11 cellular contexts compared by ENCODE assay signal in the genomic region with DNA sequence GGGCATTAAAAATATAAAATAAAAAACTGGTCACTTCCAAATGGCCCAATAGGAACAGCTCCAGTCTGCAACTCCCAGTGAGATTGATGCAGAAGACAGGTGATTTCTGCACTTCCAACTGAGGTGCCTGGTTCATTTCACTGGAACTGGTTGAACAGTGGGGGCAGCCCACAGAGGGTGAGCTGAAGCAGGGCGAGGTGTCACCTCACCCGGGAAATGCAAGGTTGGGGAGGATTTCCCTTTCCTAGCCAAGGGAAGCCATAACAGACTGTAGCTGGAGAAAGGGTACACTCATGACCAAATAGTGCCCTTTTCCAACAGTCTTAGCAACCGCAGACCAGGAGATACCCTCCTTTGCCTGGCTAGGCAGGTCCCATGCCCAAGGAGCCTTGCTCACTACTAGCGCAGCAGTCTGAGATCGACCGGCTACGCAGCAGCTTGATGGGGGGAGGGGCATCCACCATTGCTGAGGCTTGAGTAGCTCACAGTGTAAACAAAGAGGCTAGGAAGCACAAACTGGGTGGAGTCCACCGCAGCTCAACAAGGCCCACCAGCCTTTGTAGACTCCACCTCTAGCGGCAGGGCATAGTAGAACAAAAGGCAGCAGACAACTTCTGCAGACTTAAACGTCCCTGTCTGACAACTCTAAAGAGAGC. TPM values are rescaled to one million over a fixed set of nuclear protein-coding genes. Genes with fewer than 3 reads are reported as not detected.
DNase-seq lines count a peak whose midpoint lies in the region; ATAC-seq and TF ChIP-seq lines count a peak whose summit lies in the region.
"Had no signal": no experiment of that assay in that cellular context is flagged by ENCODE, and none has a peak within 500 bp of the region (broad histone marks: within the 10 kb centered on the region; RNA-seq: fewer than 3 reads in every experiment).

No MANE protein-coding gene starts in this region.

- peaks cover 49% of the 10 kb centered on the region for H3K4me1 Mint-ChIP-seq in CD8-positive, alpha-beta T cell (ENCODE audit: low read depth)
- peaks cover 5% of the 10 kb centered on the region for H3K4me1 Mint-ChIP-seq in activated T-helper 1 cell treated with anti-CD3 and anti-CD28 coated beads, Interleukin-12 subunit alpha, Interleukin-12 subunit beta, Interleukin-2, Interleukin-4 antibody, amounts not matched to agents 30 ng/mL and 10 ng/mL and 1 ng/mL, durations not matched to agents 14 hours and 24 hours and 36 hours (ENCODE audit: low read depth)
- H3K4me1 Mint-ChIP-seq: IgD-negative memory B cell had no signal

- H3K9ac ChIP-seq in iPS-18a (ENCODE audit: low read length) = no peak overlapping the region

- DNase-seq in CD8-positive, alpha-beta T cell = peak in 6 of 7 experiments; percentile 26 to 85 (median 48)
- DNase-seq in NCI-H1105 treated with DMSO at 0.1 percent for 48 hours (lab: John Stamatoyannopoulos, UW) = peak; percentile 18
- peak; percentile 15 for DNase-seq in activated T-helper 1 cell treated with anti-CD3 and anti-CD28 coated beads, Interleukin-12 subunit alpha, Interleukin-12 subunit beta, Interleukin-2, Interleukin-4 antibody, amounts not matched to agents 30 ng/mL and 10 ng/mL and 1 ng/mL, durations not matched to agents 14 hours and 24 hours and 36 hours (ENCODE audit: low spot score)
- DNase-seq: dorsolateral prefrontal cortex had no signal

- no peak overlapping the region for H3K27ac ChIP-seq in CD8-positive, alpha-beta T cell (ENCODE audit: low read depth, low read length)
- no peak overlapping the region for H3K27ac ChIP-seq in iPS-18a (ENCODE audit: low read length)
- H3K27ac ChIP-seq: dorsolateral prefrontal cortex had no signal

- POLR2A ChIA-PET in CD8-positive, alpha-beta T cell (lab: Charles Lee) = interaction anchor here (0.6 to 1.7 kb wide), 4 partner anchors 9 to 300 kb away, joined by 3 to 6 read pairs (median 4); no protein-coding TSS in a partner anchor

- peak overlapping the region; percentile 89 for H3K27ac Mint-ChIP-seq in CD8-positive, alpha-beta T cell
- H3K27ac Mint-ChIP-seq in activated T-helper 1 cell treated with anti-CD3 and anti-CD28 coated beads, Interleukin-12 subunit alpha, Interleukin-12 subunit beta, Interleukin-2, Interleukin-4 antibody, amounts not matched to agents 30 ng/mL and 10 ng/mL and 1 ng/mL, durations not matched to agents 14 hours and 24 hours and 36 hours = no peak overlapping the region
- H3K27ac Mint-ChIP-seq: IgD-negative memory B cell had no signal

- no peak overlapping the region for H3K4me3 ChIP-seq in CD8-positive, alpha-beta T cell (ENCODE audit: low read depth, low read length)
- H3K4me3 ChIP-seq in iPS-18a (ENCODE audit: low read length) = peak overlapping the region; percentile 39
- H3K4me3 ChIP-seq: dorsolateral prefrontal cortex had no signal

- no peaks in the 10 kb centered on the region for H3K36me3 ChIP-seq in CD8-positive, alpha-beta T cell (ENCODE audit: insufficient read depth, low read length)
- no peaks in the 10 kb centered on the region for H3K36me3 ChIP-seq in iPS-18a (ENCODE audit: control insufficient read depth, low read depth, low read length)

- no peaks in the 10 kb centered on the region for H3K9me3 Mint-ChIP-seq in CD8-positive, alpha-beta T cell
- no peaks in the 10 kb centered on the region for H3K9me3 Mint-ChIP-seq in activated T-helper 1 cell treated with anti-CD3 and anti-CD28 coated beads, Interleukin-12 subunit alpha, Interleukin-12 subunit beta, Interleukin-2, Interleukin-4 antibody, amounts not matched to agents 30 ng/mL and 10 ng/mL and 1 ng/mL, durations not matched to agents 14 hours and 24 hours and 36 hours

- H3K36me3 Mint-ChIP-seq in CD8-positive, alpha-beta T cell = peaks cover 50% of the 10 kb centered on the region
- H3K36me3 Mint-ChIP-seq in activated T-helper 1 cell treated with anti-CD3 and anti-CD28 coated beads, Interleukin-12 subunit alpha, Interleukin-12 subunit beta, Interleukin-2, Interleukin-4 antibody, amounts not matched to agents 30 ng/mL and 10 ng/mL and 1 ng/mL, durations not matched to agents 14 hours and 24 hours and 36 hours (ENCODE audit: low read depth) = peaks cover 15% of the 10 kb centered on the region

- no peaks in the 10 kb centered on the region for H3K27me3 ChIP-seq in CD8-positive, alpha-beta T cell (ENCODE audit: insufficient read depth, low read length)
- H3K27me3 ChIP-seq in iPS-18a (ENCODE audit: control insufficient read depth, insufficient read depth, low read length) = no peaks in the 10 kb centered on the region
- H3K27me3 ChIP-seq: dorsolateral prefrontal cortex had no signal

- H3K4me1 ChIP-seq in CD8-positive, alpha-beta T cell (ENCODE audit: insufficient read depth, low read length) = peaks cover 10% of the 10 kb centered on the region
- peaks cover 8% of the 10 kb centered on the region for H3K4me1 ChIP-seq in iPS-18a (ENCODE audit: control insufficient read depth, low read depth, low read length)

- no peaks in the 10 kb centered on the region for H3K9me3 ChIP-seq in CD8-positive, alpha-beta T cell (ENCODE audit: low read length)
- no peaks in the 10 kb centered on the region for H3K9me3 ChIP-seq in iPS-18a (ENCODE audit: control insufficient read depth, low read depth, low read length)

- TF ChIP-seq CTCF in CD8-positive, alpha-beta T cell (IDR thresholded peaks at IDR 0.05) = no peak

- ATAC-seq in CD8-positive, alpha-beta T cell = peak; percentile 96
- no peak for ATAC-seq in GM18505 (IDR thresholded peaks at IDR 0.05; ENCODE audit: unreplicated experiment)
- ATAC-seq in HG03196 (IDR thresholded peaks at IDR 0.05; ENCODE audit: unreplicated experiment) = no peak
- no peak for ATAC-seq in HG03378 (IDR thresholded peaks at IDR 0.05; ENCODE audit: unreplicated experiment)
- ATAC-seq in HG03469 (IDR thresholded peaks at IDR 0.05; ENCODE audit: unreplicated experiment) = no peak
- ATAC-seq: right cardiac atrium had no signal

- peak overlapping the region; percentile 61 for H3K4me3 Mint-ChIP-seq in CD8-positive, alpha-beta T cell
- no peak overlapping the region for H3K4me3 Mint-ChIP-seq in activated T-helper 1 cell treated with anti-CD3 and anti-CD28 coated beads, Interleukin-12 subunit alpha, Interleukin-12 subunit beta, Interleukin-2, Interleukin-4 antibody, amounts not matched to agents 30 ng/mL and 10 ng/mL and 1 ng/mL, durations not matched to agents 14 hours and 24 hours and 36 hours
- H3K4me3 Mint-ChIP-seq: IgD-negative memory B cell had no signal

- no peak for TF ChIP-seq POLR2A in GM18505 (IDR thresholded peaks at IDR 0.05; ENCODE audit: borderline replicate concordance, extremely low read depth, insufficient read depth, insufficient read length)

- CTCF ChIA-PET in CD8-positive, alpha-beta T cell (lab: Charles Lee) = interaction anchor here (1.0 to 2.0 kb wide), 5 partner anchors 19 to 263 kb away, joined by 3 to 12 read pairs (median 3); partner anchors contain the start of gene INSL6

- intact Hi-C loops in CD8-positive, alpha-beta T cell (cut with DNase I, micrococcal nuclease) = no loop called here
- intact Hi-C loops in activated T-helper 1 cell treated with anti-CD3 and anti-CD28 coated beads, Interleukin-12 subunit alpha, Interleukin-12 subunit beta, Interleukin-2, Interleukin-4 antibody, amounts not matched to agents 30 ng/mL and 10 ng/mL and 1 ng/mL, durations not matched to agents 14 hours and 24 hours and 36 hours (cut with micrococcal nuclease) = no loop called here

- H3K27me3 Mint-ChIP-seq in CD8-positive, alpha-beta T cell (ENCODE audit: low read depth) = no peaks in the 10 kb centered on the region
- no peaks in the 10 kb centered on the region for H3K27me3 Mint-ChIP-seq in activated T-helper 1 cell treated with anti-CD3 and anti-CD28 coated beads, Interleukin-12 subunit alpha, Interleukin-12 subunit beta, Interleukin-2, Interleukin-4 antibody, amounts not matched to agents 30 ng/mL and 10 ng/mL and 1 ng/mL, durations not matched to agents 14 hours and 24 hours and 36 hours (ENCODE audit: insufficient read depth)
- H3K27me3 Mint-ChIP-seq: IgD-negative memory B cell had no signal

RNA-seq across cellular contexts. Expression of gene RLN1, which starts 12.7 kb away (rescaled TPM):
- under 1 TPM; 0.78 to 0.84 TPM for total RNA-seq in CD8-positive, alpha-beta T cell
- total RNA-seq in activated T-helper 1 cell treated with anti-CD3 and anti-CD28 coated beads, Interleukin-12 subunit alpha, Interleukin-12 subunit beta, Interleukin-2, Interleukin-4 antibody, amounts not matched to agents 30 ng/mL and 10 ng/mL and 1 ng/mL, durations not matched to agents 14 hours and 24 hours and 36 hours = 0.70 TPM in 1 of 2 replicates, not detected in the other

RNA-seq across cellular contexts. Expression of gene RLN2, which starts 22.5 kb away (rescaled TPM):
- under 1 TPM in 1 of 2 experiments, not detected in 1; 0.50 TPM for total RNA-seq in CD8-positive, alpha-beta T cell
- total RNA-seq in activated T-helper 1 cell treated with anti-CD3 and anti-CD28 coated beads, Interleukin-12 subunit alpha, Interleukin-12 subunit beta, Interleukin-2, Interleukin-4 antibody, amounts not matched to agents 30 ng/mL and 10 ng/mL and 1 ng/mL, durations not matched to agents 14 hours and 24 hours and 36 hours = 1.1 and 1.5 TPM in 2 replicates
